ENCODE assay signal across 10 cellular contexts in the genomic region with DNA sequence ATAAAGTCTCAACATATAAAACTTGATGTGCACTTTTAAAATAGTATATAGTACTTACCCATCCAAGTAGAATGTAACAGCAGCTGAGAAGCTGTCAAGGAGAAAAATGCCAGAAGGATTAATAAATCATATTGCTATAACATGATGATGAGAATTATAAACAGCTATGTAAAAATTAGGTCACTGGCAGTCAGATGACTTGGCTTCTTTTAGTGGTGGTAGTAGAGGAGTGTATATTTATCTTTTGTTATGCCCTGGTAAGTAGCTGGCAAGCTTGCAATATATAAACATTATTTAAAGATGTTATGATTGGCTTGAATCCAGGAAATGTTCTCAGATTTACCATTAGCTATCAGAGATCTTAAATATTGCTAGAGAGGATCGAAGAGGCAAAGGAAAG.
DNase-seq lines count a peak whose midpoint lies in the region; TF ChIP-seq lines count a peak whose summit lies in the region.
"Had no signal": no experiment of that assay in that cellular context is flagged by ENCODE, and none has a peak within 500 bp of the region (broad histone marks: within the 10 kb centered on the region; RNA-seq: fewer than 3 reads in every experiment).

No MANE protein-coding gene starts in this region.

- H3K4me3 Mint-ChIP-seq in endothelial cell (ENCODE audit: unreplicated experiment): no peak overlapping the region

- H3K27me3 Mint-ChIP-seq in endothelial cell (ENCODE audit: unreplicated experiment): no peaks in the 10 kb centered on the region

- no peak for TF ChIP-seq EP300 in suprapubic skin (IDR thresholded peaks at IDR 0.05)

- H3K4me1 ChIP-seq in suprapubic skin: no peaks in the 10 kb centered on the region
- no peaks in the 10 kb centered on the region for H3K4me1 ChIP-seq in right atrium auricular region

- TF ChIP-seq CTCF in retinal pigment epithelial cell (conservative IDR thresholded peaks at IDR 0.05; ENCODE audit: low read depth, low read length): no peak
- TF ChIP-seq CTCF in suprapubic skin (IDR thresholded peaks at IDR 0.05): no peak
- no peak for TF ChIP-seq CTCF in endothelial cell (IDR thresholded peaks at IDR 0.05; ENCODE audit: unreplicated experiment)
- no peak for TF ChIP-seq CTCF in right atrium auricular region (IDR thresholded peaks at IDR 0.05)

- no peaks in the 10 kb centered on the region for H3K36me3 Mint-ChIP-seq in endothelial cell (ENCODE audit: low read depth, unreplicated experiment)

- no peak for TF ChIP-seq POLR2A in suprapubic skin (IDR thresholded peaks at IDR 0.05)

- peak; percentile 40 for DNase-seq in DMS153 treated with DMSO at 0.1 percent for 48 hours (lab: John Stamatoyannopoulos, UW; ENCODE audit: unreplicated experiment)
- DNase-seq in DMS153 (lab: John Stamatoyannopoulos, UW): no peak
- DNase-seq in NCI-H69 (lab: John Stamatoyannopoulos, UW): peak; percentile 92
- DNase-seq in dermis blood vessel endothelial cell: peak; percentile 70
- peak; percentile 88 for DNase-seq in retinal pigment epithelial cell (ENCODE audit: low read depth)
- no peak for DNase-seq in suprapubic skin (ENCODE audit: low spot score in 2 of 2)
- no peak for DNase-seq in endothelial cell (ENCODE audit: low spot score)
- DNase-seq in right atrium auricular region (ENCODE audit: low spot score): no peak
- DNase-seq: OCI-M1 had no signal

- WGBS in suprapubic skin: 30% methylated on average over 1 of the region's 1 CpG

- no peaks in the 10 kb centered on the region for H3K9me3 Mint-ChIP-seq in endothelial cell (ENCODE audit: unreplicated experiment)

- H3K27ac Mint-ChIP-seq in endothelial cell (ENCODE audit: unreplicated experiment): no peak overlapping the region

- H3K36me3 ChIP-seq in suprapubic skin (no peaks in the 10 kb centered on the region), right atrium auricular region (no peaks in the 10 kb centered on the region)
- H3K36me3 ChIP-seq: thoracic aorta had no signal

- no peaks in the 10 kb centered on the region for H3K4me1 Mint-ChIP-seq in endothelial cell (ENCODE audit: unreplicated experiment)

- H3K9me3 ChIP-seq in suprapubic skin (no peaks in the 10 kb centered on the region), right atrium auricular region (no peaks in the 10 kb centered on the region)
- H3K9me3 ChIP-seq: thoracic aorta had no signal

- H3K27ac ChIP-seq in suprapubic skin (no peak overlapping the region), right atrium auricular region (no peak overlapping the region)
- H3K27ac ChIP-seq: thoracic aorta had no signal

- no peaks in the 10 kb centered on the region for H3K27me3 ChIP-seq in suprapubic skin
- no peaks in the 10 kb centered on the region for H3K27me3 ChIP-seq in right atrium auricular region

- no peak overlapping the region for H3K4me3 ChIP-seq in retinal pigment epithelial cell (ENCODE audit: low read length)
- no peak overlapping the region for H3K4me3 ChIP-seq in suprapubic skin
- no peak overlapping the region for H3K4me3 ChIP-seq in right atrium auricular region
- H3K4me3 ChIP-seq: thoracic aorta had no signal

Comparison
In these comparisons a context has a peak if more than half of its experiments do, and no peak if none do; other contexts are left out.
1. DNase-seq: peak in DMS153 treated with DMSO at 0.1 percent for 48 hours (single experiment), NCI-H69 (single experiment), dermis blood vessel endothelial cell (single experiment) and retinal pigment epithelial cell (single experiment); none in DMS153 (single experiment), suprapubic skin (0 of 2), endothelial cell (single experiment) and right atrium auricular region (single experiment).